Comparison of ENCODE assay signal across 21 cellular contexts in the genomic region with DNA sequence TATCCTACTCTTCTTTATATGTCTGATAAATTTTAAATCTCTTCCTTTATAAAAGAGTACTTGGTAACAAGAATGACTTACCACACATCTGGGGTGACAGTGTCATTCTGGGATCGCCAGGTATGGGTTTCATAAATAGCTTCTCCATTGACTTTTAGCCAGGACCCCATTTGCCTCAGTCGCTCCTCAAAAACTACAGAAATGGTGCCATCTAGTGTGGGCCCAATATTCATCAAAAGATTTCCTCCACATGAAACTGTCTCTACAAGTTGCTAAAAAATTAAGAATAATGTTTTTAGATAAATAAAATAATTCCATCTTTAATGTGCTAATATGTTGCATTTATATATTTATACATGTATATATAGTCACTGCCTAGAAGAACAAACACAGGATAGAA. TPM values are rescaled to one million over a fixed set of nuclear protein-coding genes. Genes with fewer than 3 reads are reported as not detected.
DNase-seq lines count a peak whose midpoint lies in the region; ATAC-seq, FAIRE-seq and TF ChIP-seq lines count a peak whose summit lies in the region.
"Had no signal": no experiment of that assay in that cellular context is flagged by ENCODE, and none has a peak within 500 bp of the region (broad histone marks: within the 10 kb centered on the region; RNA-seq: fewer than 3 reads in every experiment).

No MANE protein-coding gene starts in this region.

- peaks cover 4% of the 10 kb centered on the region for H3F3A ChIP-seq in SK-N-SH (replicated peaks; ENCODE audit: insufficient read depth)

- H3K36me3 ChIP-seq in SK-N-SH (replicated peaks in 1 of 2; ENCODE audit: control insufficient read depth in 1 of 2, insufficient read depth in 2 of 2, low read length in 1 of 2), result peaks cover 36 to 60% of the 10 kb centered on the region in 2 experiments
- H3K36me3 ChIP-seq in small intestine (ENCODE audit: control insufficient read depth in 2 of 2, insufficient read depth in 2 of 2, low read length in 2 of 2), result peaks cover 2 to 19% of the 10 kb centered on the region in 2 donors

- 91% methylated on average over 2 of the region's 2 CpGs for WGBS in SK-N-SH (ENCODE audit: low lambda C conversion rate)
- 93 to 95% (median 94%) methylated on average over 2 of the region's 2 CpGs for WGBS in small intestine, 3 donors

- H3K9me3 Mint-ChIP-seq in type B pancreatic cell, result no peaks in the 10 kb centered on the region
- no peaks in the 10 kb centered on the region for H3K9me3 Mint-ChIP-seq in activated T-cell treated with anti-CD3 and anti-CD28 coated beads, Interleukin-2, amount 50 U/mL, for 24 hours
- H3K9me3 Mint-ChIP-seq: CD8-positive, alpha-beta T cell; central memory CD8-positive, alpha-beta T cell; nephron progenitor cell had no signal

- no peaks in the 10 kb centered on the region for H3K79me2 ChIP-seq in SK-N-SH (ENCODE audit: insufficient read depth)

- peak; percentile 34 for TF ChIP-seq RAD21 in SK-N-SH (IDR thresholded peaks at IDR 0.05; ENCODE audit: low read length)

- H3K4me3 Mint-ChIP-seq in type B pancreatic cell, result no peak overlapping the region
- no peak overlapping the region for H3K4me3 Mint-ChIP-seq in activated T-cell treated with anti-CD3 and anti-CD28 coated beads, Interleukin-2, amount 50 U/mL, for 24 hours
- H3K4me3 Mint-ChIP-seq: activated CD8-positive, alpha-beta memory T cell treated with anti-CD3 and anti-CD28 coated beads, Interleukin-2, amount 10 ng/mL, durations not matched to agents 7 days and 5 days; CD8-positive, alpha-beta T cell; central memory CD8-positive, alpha-beta T cell; nephron progenitor cell had no signal

- no peak overlapping the region for H3K27ac Mint-ChIP-seq in type B pancreatic cell
- no peak overlapping the region for H3K27ac Mint-ChIP-seq in activated T-cell treated with anti-CD3 and anti-CD28 coated beads, Interleukin-2, amount 50 U/mL, for 24 hours
- H3K27ac Mint-ChIP-seq: activated CD8-positive, alpha-beta memory T cell treated with anti-CD3 and anti-CD28 coated beads, Interleukin-2, amount 10 ng/mL, durations not matched to agents 7 days and 5 days; CD8-positive, alpha-beta T cell; nephron progenitor cell had no signal

- H3K9ac ChIP-seq in SK-N-SH, result no peak overlapping the region

- peaks cover 53% of the 10 kb centered on the region for H3K36me3 Mint-ChIP-seq in type B pancreatic cell
- H3K36me3 Mint-ChIP-seq in activated T-cell treated with anti-CD3 and anti-CD28 coated beads, Interleukin-2, amount 50 U/mL, for 24 hours (ENCODE audit: low read depth), result peaks cover 35% of the 10 kb centered on the region

- H4K20me1 ChIP-seq in SK-N-SH (ENCODE audit: insufficient read depth), result no peaks in the 10 kb centered on the region

- H3K4me1 ChIP-seq in SK-N-SH (ENCODE audit: control insufficient read depth in 1 of 2, insufficient read depth in 2 of 2, low read depth in 1 of 2, low read length in 1 of 2) (peaks cover 0 to 3% of the 10 kb centered on the region in 2 experiments; a peak in 1 of 4 replicates), small intestine (ENCODE audit: control insufficient read depth in 2 of 2, insufficient read depth in 1 of 2, low read depth in 1 of 2, low read length in 1 of 2) (no peaks in the 10 kb centered on the region)
- H3K4me1 ChIP-seq: adrenal gland had no signal

- DNase-seq in SK-N-SH, result no peak
- DNase-seq in LNCaP clone FGC (ENCODE audit: low read depth), result no peak
- peak; percentile 22 for DNase-seq in cerebellar cortex (ENCODE audit: low spot score)
- no peak for DNase-seq in type B pancreatic cell (ENCODE audit: extremely low spot score, unreplicated experiment)
- no peak for DNase-seq in small intestine
- no peak for DNase-seq in activated T-cell treated with anti-CD3 and anti-CD28 coated beads, Interleukin-2, amount 50 U/mL, for 24 hours
- DNase-seq: activated CD4-positive, CD25-positive, alpha-beta regulatory T cell treated with anti-CD3 and anti-CD28 coated beads, Interleukin-2, amount 50 U/mL, for 72 hours; activated CD8-positive, alpha-beta memory T cell treated with anti-CD3 and anti-CD28 coated beads, Interleukin-2, amount 10 ng/mL, durations not matched to agents 7 days and 5 days; adrenal gland; CD8-positive, alpha-beta T cell; DMS79 treated with DMSO at 0.1 percent for 48 hours; GOT3; NCI-H2029; NCI-H524; nephron progenitor cell; T1000 had no signal

- H3K4me3 ChIP-seq in SK-N-SH (ENCODE audit: low read depth in 2 of 2, low read length in 1 of 2) (no peak overlapping the region), LNCaP clone FGC (ENCODE audit: low read depth, low read length) (no peak overlapping the region), small intestine (ENCODE audit: low read depth in 1 of 2, low read length in 2 of 2) (no peak overlapping the region)
- H3K4me3 ChIP-seq: adrenal gland, thoracic aorta had no signal

- no peaks in the 10 kb centered on the region for H3K9me2 ChIP-seq in SK-N-SH

- no peak overlapping the region for H3K27ac ChIP-seq in SK-N-SH (ENCODE audit: low read depth in 2 of 2, low read length in 1 of 2)
- H3K27ac ChIP-seq in small intestine (ENCODE audit: low read depth in 1 of 2, low read length in 1 of 2), result no peak overlapping the region
- H3K27ac ChIP-seq: adrenal gland, thoracic aorta had no signal

- POLR2A ChIA-PET in SK-N-SH (lab: Yijun Ruan, JAX), result no interaction called here

- H2AFZ ChIP-seq in SK-N-SH (ENCODE audit: low read depth), result no peak overlapping the region

- H3K27me3 ChIP-seq in SK-N-SH (ENCODE audit: insufficient read depth) (no peaks in the 10 kb centered on the region), small intestine (ENCODE audit: control insufficient read depth in 2 of 2, insufficient read depth in 2 of 2, low read length in 2 of 2) (no peaks in the 10 kb centered on the region)
- H3K27me3 ChIP-seq: adrenal gland had no signal

- CTCF ChIA-PET in SK-N-SH (lab: Yijun Ruan, JAX), result interaction anchor here (0.6 to 1.1 kb wide), 3 partner anchors 9 to 21 kb away, joined by 3 read pairs; no protein-coding TSS in a partner anchor

- no peak for TF ChIP-seq EP300 in SK-N-SH (IDR thresholded peaks at IDR 0.05; ENCODE audit: borderline replicate concordance in 1 of 2, low read depth in 1 of 2, low read length in 1 of 2)

- no peaks in the 10 kb centered on the region for H3K27me3 Mint-ChIP-seq in type B pancreatic cell
- H3K27me3 Mint-ChIP-seq in activated T-cell treated with anti-CD3 and anti-CD28 coated beads, Interleukin-2, amount 50 U/mL, for 24 hours, result no peaks in the 10 kb centered on the region
- H3K27me3 Mint-ChIP-seq: activated CD8-positive, alpha-beta memory T cell treated with anti-CD3 and anti-CD28 coated beads, Interleukin-2, amount 10 ng/mL, durations not matched to agents 7 days and 5 days; central memory CD8-positive, alpha-beta T cell had no signal

- no peak for ATAC-seq in SK-N-SH treated with all-trans-retinoic acid at 6 μM for 48 hours
- no peak for ATAC-seq in HG02870 (IDR thresholded peaks at IDR 0.05; ENCODE audit: unreplicated experiment)
- ATAC-seq: activated CD8-positive, alpha-beta memory T cell treated with anti-CD3 and anti-CD28 coated beads, Interleukin-2, amount 10 ng/mL, durations not matched to agents 7 days and 5 days; CD8-positive, alpha-beta T cell had no signal

- no peak for FAIRE-seq in small intestine (lab: Jason Lieb, UNC)
- FAIRE-seq: endometrium had no signal

- TF ChIP-seq CTCF in SK-N-SH (IDR thresholded peaks at IDR 0.05) (no peak), LNCaP clone FGC (IDR thresholded peaks at IDR 0.05; ENCODE audit: control insufficient read depth, extremely low read depth, insufficient read depth) (peak; percentile 37), type B pancreatic cell (conservative IDR thresholded peaks at IDR 0.05) (peak; percentile 27)

- no peaks in the 10 kb centered on the region for H3K9me3 ChIP-seq in SK-N-SH
- H3K9me3 ChIP-seq in small intestine (ENCODE audit: control insufficient read depth, low read depth), result no peaks in the 10 kb centered on the region
- H3K9me3 ChIP-seq: adrenal gland, thoracic aorta had no signal

- no peak overlapping the region for H3K4me2 ChIP-seq in SK-N-SH

- H3K4me1 Mint-ChIP-seq in type B pancreatic cell (ENCODE audit: unreplicated experiment), result no peaks in the 10 kb centered on the region
- peaks cover 24% of the 10 kb centered on the region for H3K4me1 Mint-ChIP-seq in activated T-cell treated with anti-CD3 and anti-CD28 coated beads, Interleukin-2, amount 50 U/mL, for 24 hours (ENCODE audit: low read depth)
- H3K4me1 Mint-ChIP-seq: nephron progenitor cell had no signal

TF ChIP-seq in SK-N-SH, 30 proteins besides CTCF, POLR2A, EP300 and RAD21 (continues in another document):
- no peak for TF ChIP-seq MAX (IDR thresholded peaks at IDR 0.05; ENCODE audit: low read depth)

TF ChIP-seq in SK-N-SH treated with all-trans-retinoic acid at 6 μM for 48 hours, 23 proteins besides CTCF, POLR2A, EP300 and RAD21:
- TF ChIP-seq, protein P1, sequence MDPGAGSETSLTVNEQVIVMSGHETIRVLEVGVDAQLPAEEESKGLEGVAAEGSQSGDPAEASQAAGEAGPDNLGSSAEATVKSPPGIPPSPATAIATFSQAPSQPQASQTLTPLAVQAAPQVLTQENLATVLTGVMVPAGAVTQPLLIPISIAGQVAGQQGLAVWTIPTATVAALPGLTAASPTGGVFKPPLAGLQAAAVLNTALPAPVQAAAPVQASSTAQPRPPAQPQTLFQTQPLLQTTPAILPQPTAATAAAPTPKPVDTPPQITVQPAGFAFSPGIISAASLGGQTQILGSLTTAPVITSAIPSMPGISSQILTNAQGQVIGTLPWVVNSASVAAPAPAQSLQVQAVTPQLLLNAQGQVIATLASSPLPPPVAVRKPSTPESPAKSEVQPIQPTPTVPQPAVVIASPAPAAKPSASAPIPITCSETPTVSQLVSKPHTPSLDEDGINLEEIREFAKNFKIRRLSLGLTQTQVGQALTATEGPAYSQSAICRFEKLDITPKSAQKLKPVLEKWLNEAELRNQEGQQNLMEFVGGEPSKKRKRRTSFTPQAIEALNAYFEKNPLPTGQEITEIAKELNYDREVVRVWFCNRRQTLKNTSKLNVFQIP (CRISPR knock-in tag; IDR thresholded peaks at IDR 0.05; ENCODE audit: borderline replicate concordance, low read depth), result no peak
- TF ChIP-seq SNAI2 (CRISPR knock-in tag; IDR thresholded peaks at IDR 0.05), result no peak

RNA-seq across cellular contexts. Expression of gene FUCA2, which starts 9.7 kb away (rescaled TPM):
- polyA plus RNA-seq in SK-N-SH (2012; rRNA removed), result 37.6 and 41.0 TPM in 2 replicates
- 48.7 and 49.5 TPM in 2 replicates for polyA plus RNA-seq in SK-N-SH (2012; cell fraction: cytosol; rRNA removed)
- polyA plus RNA-seq in SK-N-SH (2012; cell fraction: nucleus; rRNA removed), result 30.1 and 37.8 TPM in 2 replicates
- 48.0 and 71.9 TPM in 2 replicates for total RNA-seq in type B pancreatic cell (ENCODE audit: low replicate concordance)
- 10 to 100 TPM; 22.8 to 54.5 (median 33.0) TPM for polyA plus RNA-seq in small intestine

RNA-seq across cellular contexts. Expression of gene PEX3, which starts 51.2 kb away (rescaled TPM):
- 14.1 and 14.5 TPM in 2 replicates for polyA plus RNA-seq in SK-N-SH (2012; rRNA removed)
- 16.3 and 17.8 TPM in 2 replicates for polyA plus RNA-seq in SK-N-SH (2012; cell fraction: cytosol; rRNA removed)
- 11.1 and 16.0 TPM in 2 replicates for polyA plus RNA-seq in SK-N-SH (2012; cell fraction: nucleus; rRNA removed)
- total RNA-seq in type B pancreatic cell (ENCODE audit: low replicate concordance), result 12.8 and 13.1 TPM in 2 replicates
- polyA plus RNA-seq in small intestine, result 1 to 10 TPM; 6.2 to 8.9 (median 8.9) TPM

RNA-seq across cellular contexts. Expression of gene ADAT2, which starts 51.4 kb away (rescaled TPM):
- polyA plus RNA-seq in SK-N-SH (2012; rRNA removed) (5.4 and 9.2 TPM in 2 replicates), small intestine (1 to 10 TPM in 2 of 3 donors, under 1 TPM in 1; 0.81 to 3.7 (median 1.8) TPM)
- 3.7 and 3.8 TPM in 2 replicates for polyA plus RNA-seq in SK-N-SH (2012; cell fraction: cytosol; rRNA removed)
- 24.9 and 33.5 TPM in 2 replicates for polyA plus RNA-seq in SK-N-SH (2012; cell fraction: nucleus; rRNA removed)
- total RNA-seq in type B pancreatic cell (ENCODE audit: low replicate concordance), result 5.2 and 10.3 TPM in 2 replicates
